Comparison of ENCODE assay signal across 18 cellular contexts in genomic region chr5:74430910-74431309, GRCh38.
DNase-seq lines count a peak whose midpoint lies in the region; ATAC-seq and TF ChIP-seq lines count a peak whose summit lies in the region.
"Had no signal": no experiment of that assay in that cellular context is flagged by ENCODE, and none has a peak within 500 bp of the region (broad histone marks: within the 10 kb centered on the region; RNA-seq: fewer than 3 reads in every experiment).

No MANE protein-coding gene starts in this region.

- no peaks in the 10 kb centered on the region for H3K9me3 Mint-ChIP-seq in dendritic cell treated with granulocyte-macrophage colony-stimulating factor and Interleukin-4, amounts not matched to agents 40 ng/mL and 50 ng/mL, for 4 days

- peak overlapping the region; percentile 20 for H3K27ac ChIP-seq in neutrophil
- H3K27ac ChIP-seq: 22Rv1; BLaER1 treated with 17β-estradiol and CSF1 and Interleukin-3, amounts not matched to agents 10 nM and 100 nM; GM23248 had no signal

- no peak overlapping the region for H3K4me3 ChIP-seq in neutrophil (ENCODE audit: low read depth in 1 of 2, low read length in 1 of 2)
- H3K4me3 ChIP-seq: BLaER1 treated with 17β-estradiol and CSF1 and Interleukin-3, amounts not matched to agents 10 nM and 100 nM; GM23248 had no signal

- no peaks in the 10 kb centered on the region for H3K36me3 ChIP-seq in neutrophil
- H3K36me3 ChIP-seq: BE2C; BLaER1 treated with 17β-estradiol and CSF1 and Interleukin-3, amounts not matched to agents 10 nM and 100 nM had no signal

- DNase-seq in NCI-H446 (lab: John Stamatoyannopoulos, UW) (peak; percentile 56), NCI-H446 treated with DMSO at 0.1 percent for 48 hours (lab: John Stamatoyannopoulos, UW) (no peak), NCI-H2196 treated with DMSO at 0.1 percent for 48 hours (lab: John Stamatoyannopoulos, UW; ENCODE audit: unreplicated experiment) (no peak), AG08396 (ENCODE audit: low spot score) (no peak)
- DNase-seq: BE2C; Calu3; CD4-positive, alpha-beta memory T cell; COR-L47; DMS79 treated with DMSO at 0.1 percent for 48 hours; GF-D8; GM23248; H7; HCEC 1CT had no signal

- peaks cover 56% of the 10 kb centered on the region for H3K4me1 Mint-ChIP-seq in dendritic cell treated with granulocyte-macrophage colony-stimulating factor and Interleukin-4, amounts not matched to agents 40 ng/mL and 50 ng/mL, for 4 days (ENCODE audit: low read depth)
- H3K4me1 Mint-ChIP-seq: CD4-positive, alpha-beta memory T cell had no signal

- no peaks in the 10 kb centered on the region for H3K27me3 Mint-ChIP-seq in dendritic cell treated with granulocyte-macrophage colony-stimulating factor and Interleukin-4, amounts not matched to agents 40 ng/mL and 50 ng/mL, for 4 days

- ATAC-seq in GM19452 (IDR thresholded peaks at IDR 0.05; ENCODE audit: unreplicated experiment) = no peak

- no peak overlapping the region for H3K4me3 Mint-ChIP-seq in dendritic cell treated with granulocyte-macrophage colony-stimulating factor and Interleukin-4, amounts not matched to agents 40 ng/mL and 50 ng/mL, for 4 days
- H3K4me3 Mint-ChIP-seq: CD4-positive, alpha-beta memory T cell had no signal

- intact Hi-C loops in dendritic cell treated with granulocyte-macrophage colony-stimulating factor and Interleukin-4, amounts not matched to agents 40 ng/mL and 50 ng/mL, for 4 days (cut with micrococcal nuclease) = no loop called here

- H3K27ac Mint-ChIP-seq in dendritic cell treated with granulocyte-macrophage colony-stimulating factor and Interleukin-4, amounts not matched to agents 40 ng/mL and 50 ng/mL, for 4 days = peak overlapping the region; percentile 70
- H3K27ac Mint-ChIP-seq: CD4-positive, alpha-beta memory T cell had no signal

- peaks cover 34 to 35% of the 10 kb centered on the region in 2 experiments for H3K4me1 ChIP-seq in neutrophil (ENCODE audit: control insufficient read depth in 1 of 2, insufficient read depth in 1 of 2, low read depth in 1 of 2, low read length in 1 of 2)

- no peaks in the 10 kb centered on the region for H3K9me3 ChIP-seq in neutrophil
- H3K9me3 ChIP-seq: BE2C had no signal

- TF ChIP-seq CTCF in neutrophil (IDR thresholded peaks at IDR 0.05) = no peak

- no peaks in the 10 kb centered on the region for H3K27me3 ChIP-seq in neutrophil
- H3K27me3 ChIP-seq: BE2C; BLaER1 treated with 17β-estradiol and CSF1 and Interleukin-3, amounts not matched to agents 10 nM and 100 nM had no signal

- H3K36me3 Mint-ChIP-seq in dendritic cell treated with granulocyte-macrophage colony-stimulating factor and Interleukin-4, amounts not matched to agents 40 ng/mL and 50 ng/mL, for 4 days (ENCODE audit: low read depth) = no peaks in the 10 kb centered on the region
- H3K36me3 Mint-ChIP-seq: CD4-positive, alpha-beta memory T cell had no signal

Comparison
In these comparisons a context has a peak if more than half of its experiments do, and no peak if none do; other contexts are left out.
1. DNase-seq: peak in NCI-H446 (2 of 2); none in NCI-H446 treated with DMSO at 0.1 percent for 48 hours (single experiment), NCI-H2196 treated with DMSO at 0.1 percent for 48 hours (single experiment) and AG08396 (single experiment).